15 cellular contexts compared by ENCODE assay signal in genomic region chr5:92850886-92851285, GRCh38.
"Had no signal": no experiment of that assay in that cellular context is flagged by ENCODE, and none has a peak within 500 bp of the region (broad histone marks: within the 10 kb centered on the region; RNA-seq: fewer than 3 reads in every experiment).

No MANE protein-coding gene starts in this region.

- H3K4me3 ChIP-seq: cardiac muscle cell, lower lobe of right lung, right lobe of liver, testis, upper lobe of left lung had no signal

- ATAC-seq: lower lobe of right lung; naive thymus-derived CD8-positive, alpha-beta T cell; right lobe of liver; stimulated activated memory B cell treated with anti-CD40 and anti-IgM and Interleukin-4, amounts not matched to agents 10 μg/mL and 1 μg/mL and 100 μg/mL, for 72 hours had no signal

- H3K27ac ChIP-seq: cardiac muscle cell, epithelial cell of prostate, lower lobe of right lung, parathyroid adenoma, right lobe of liver, testis, upper lobe of left lung had no signal

- H3K9me3 ChIP-seq: lower lobe of right lung, right lobe of liver, testis, upper lobe of left lung had no signal

- H3K36me3 ChIP-seq: cardiac muscle cell, lower lobe of right lung, right lobe of liver, upper lobe of left lung had no signal

- DNase-seq: activated B cell treated with CpG ODN at 0.5 μM for 24 hours; activated CD4-positive, alpha-beta memory T cell treated with anti-CD3 and anti-CD28 coated beads for 36 hours; activated CD4-positive, alpha-beta T cell treated with anti-CD3 and anti-CD28 coated beads for 4 hours; endodermal cell; hypothalamus; lower lobe of right lung; naive thymus-derived CD8-positive, alpha-beta T cell; right lobe of liver; stimulated activated CD4-positive, alpha-beta T cell treated with anti-CD3 and anti-CD28 coated beads, Interleukin-4, amount 100 ng/mL, for 24 hours; testis; upper lobe of left lung had no signal

- H3K4me1 ChIP-seq: lower lobe of right lung, parathyroid adenoma, right lobe of liver, testis, upper lobe of left lung had no signal

- H3K27me3 ChIP-seq: right lobe of liver, testis, upper lobe of left lung had no signal
